1 cellular context compared by ENCODE assay signal in genomic region chr14:69008411-69008810, GRCh38.
TF ChIP-seq lines count a peak whose summit lies in the region.

No MANE protein-coding gene starts in this region.

TF ChIP-seq in IMR-90, 13 proteins besides CTCF, POLR2A, EP300 and RAD21 (continued from another document):
- TF ChIP-seq USF2 (IDR thresholded peaks at IDR 0.05; ENCODE audit: low read depth, low read length) (no peak), MXI1 (IDR thresholded peaks at IDR 0.05; ENCODE audit: borderline replicate concordance, low read depth, low read length) (no peak), MAFK (IDR thresholded peaks at IDR 0.05; ENCODE audit: low read depth, low read length) (no peak), BHLHE40 (IDR thresholded peaks at IDR 0.05; ENCODE audit: low read depth, low read length) (no peak), CHD1 (IDR thresholded peaks at IDR 0.05; ENCODE audit: low read depth, low read length) (no peak), RFX5 (IDR thresholded peaks at IDR 0.05; ENCODE audit: low read depth, low read length) (no peak), RCOR1 (IDR thresholded peaks at IDR 0.05; ENCODE audit: insufficient replicate concordance, low read length) (no peak)
